8 cellular contexts compared by ENCODE assay signal in the genomic region with DNA sequence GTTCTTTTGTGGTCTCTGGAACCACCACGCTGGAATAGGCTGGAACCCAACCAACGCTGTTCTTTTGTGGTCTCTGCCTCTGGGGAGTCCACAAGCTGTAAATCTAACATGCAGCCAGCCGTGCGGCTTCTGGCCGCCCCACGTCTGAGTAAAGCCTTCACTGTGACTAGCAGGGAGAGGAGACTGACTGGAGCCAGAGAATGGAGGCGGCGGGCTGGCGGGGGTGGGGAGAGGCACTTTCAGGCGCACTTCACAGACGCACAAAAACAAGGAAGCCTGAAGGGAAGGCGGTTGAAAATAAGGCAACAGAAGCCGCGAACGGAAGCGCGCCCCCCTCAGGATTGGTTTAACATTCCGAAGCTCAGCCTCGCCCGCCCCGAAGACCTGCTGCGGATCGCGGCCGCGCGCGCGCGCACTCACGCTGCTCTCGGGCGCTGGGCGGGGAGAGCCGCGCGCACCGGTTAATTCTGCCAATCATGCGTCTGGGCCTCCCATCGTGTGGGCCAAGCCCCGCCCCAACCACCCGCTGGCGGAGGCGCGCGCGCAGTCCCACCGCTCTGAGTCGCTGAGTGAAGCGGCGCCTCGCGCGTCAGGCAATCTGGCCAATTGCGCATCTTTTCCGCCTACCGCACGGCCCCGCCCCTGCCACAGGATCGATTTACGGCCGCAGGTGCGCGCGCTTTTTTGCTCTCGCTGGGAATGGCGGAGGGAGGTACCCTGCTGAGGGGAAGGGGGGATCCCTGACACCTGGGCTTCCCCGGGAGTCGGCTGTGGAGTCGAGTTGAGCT. TPM values are rescaled to one million over a fixed set of nuclear protein-coding genes. Genes with fewer than 3 reads are reported as not detected.
A peak's percentile ranks its signal among the peaks of the same experiment; 100 is the strongest.
DNase-seq lines count a peak whose midpoint lies in the region; ATAC-seq, FAIRE-seq and TF ChIP-seq lines count a peak whose summit lies in the region.

A gene with protein sequence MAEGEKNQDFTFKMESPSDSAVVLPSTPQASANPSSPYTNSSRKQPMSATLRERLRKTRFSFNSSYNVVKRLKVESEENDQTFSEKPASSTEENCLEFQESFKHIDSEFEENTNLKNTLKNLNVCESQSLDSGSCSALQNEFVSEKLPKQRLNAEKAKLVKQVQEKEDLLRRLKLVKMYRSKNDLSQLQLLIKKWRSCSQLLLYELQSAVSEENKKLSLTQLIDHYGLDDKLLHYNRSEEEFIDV (plus strand): TSS at position 687 of the 788 bp plus-strand sequence. CDS start 13 bp downstream, at position 700.

- H3K4me2 ChIP-seq in keratinocyte (ENCODE audit: control insufficient read depth, extremely low read depth, insufficient read depth, low read depth, low read length) = peak within 1 kb of the TSS; percentile 98

- peaks cover 5% of the 10 kb centered on the region for H3K4me1 ChIP-seq in BE2C
- peaks cover 50% of the 10 kb centered on the region for H3K4me1 ChIP-seq in keratinocyte (ENCODE audit: control insufficient read depth, extremely low read depth, insufficient read depth, low read length)

- H3K79me2 ChIP-seq in keratinocyte (ENCODE audit: control insufficient read depth, insufficient read depth, low read length) = peaks cover 13% of the 10 kb centered on the region

- TF ChIP-seq CTCF in BE2C (IDR thresholded peaks at IDR 0.05; ENCODE audit: low read depth, low read length) = peak; percentile 56
- peak; percentile 60 to 80 (median 71) for TF ChIP-seq CTCF in keratinocyte (optimal IDR thresholded peaks at IDR 0.05 in 1 of 3, IDR thresholded peaks at IDR 0.05 in 1 of 3, conservative IDR thresholded peaks at IDR 0.05 in 1 of 3; ENCODE audit: extremely low read depth in 1 of 3, insufficient read depth in 2 of 3, low read length in 3 of 3)

- H3K4me3 ChIP-seq in BE2C (ENCODE audit: low read depth, low read length) (peak within 1 kb of the TSS; percentile 97), keratinocyte (ENCODE audit: control insufficient read depth in 2 of 3, extremely low read depth in 1 of 3, insufficient read depth in 2 of 3, low read depth in 1 of 3, low read length in 3 of 3) (peak within 1 kb of the TSS; percentile 61 to 96 (median 89))

- peak; percentile 92 for TF ChIP-seq POLR2A in GM19193 (IDR thresholded peaks at IDR 0.05; ENCODE audit: extremely low read depth, insufficient read depth, insufficient read length)

- H3K27me3 ChIP-seq in BE2C (no peaks in the 10 kb centered on the region), keratinocyte (ENCODE audit: control insufficient read depth, extremely low read depth, insufficient read depth, low read length) (no peaks in the 10 kb centered on the region)

- no peaks in the 10 kb centered on the region for H3K36me3 ChIP-seq in BE2C
- H3K36me3 ChIP-seq in keratinocyte (ENCODE audit: control insufficient read depth in 2 of 2, extremely low read depth in 1 of 2, insufficient read depth in 2 of 2, low read length in 2 of 2) = no peaks in the 10 kb centered on the region

- peak within 1 kb of the TSS; percentile 100 for H3K9ac ChIP-seq in keratinocyte (ENCODE audit: control insufficient read depth, extremely low read depth, insufficient read depth, low read length)

- peak within 1 kb of the TSS; percentile 99 for H3K27ac ChIP-seq in keratinocyte (ENCODE audit: control insufficient read depth, insufficient read depth, low read length)

- no peaks in the 10 kb centered on the region for H4K20me1 ChIP-seq in keratinocyte (ENCODE audit: control insufficient read depth, extremely low read depth, insufficient read depth, low read length)

- dilution Hi-C loops in keratinocyte (cut with MboI; ENCODE audit: extremely low pct_ligation_motif_present, low sequenced_read_pairs) = no loop called here

- no peaks in the 10 kb centered on the region for H3K9me3 ChIP-seq in BE2C
- H3K9me3 ChIP-seq in keratinocyte (ENCODE audit: control insufficient read depth, low read depth, low read length) = no peaks in the 10 kb centered on the region

- peak; percentile 96 for ATAC-seq in HG03439 (IDR thresholded peaks at IDR 0.05; ENCODE audit: unreplicated experiment)

- H3K9me1 ChIP-seq in keratinocyte (ENCODE audit: control insufficient read depth, extremely low read depth, insufficient read depth, low read length) = no peaks in the 10 kb centered on the region

- H2AFZ ChIP-seq in keratinocyte (ENCODE audit: control insufficient read depth, low read length) = peak within 1 kb of the TSS; percentile 50

- FAIRE-seq in keratinocyte (lab: Jason Lieb, UNC) = peak; percentile 78

- DNase-seq in BE2C (peak; percentile 97), NCI-H510A (lab: John Stamatoyannopoulos, UW) (peak; percentile 100), cerebellum (ENCODE audit: low spot score) (peak; percentile 96), keratinocyte (ENCODE audit: low read depth, low spot score) (peak; percentile 83)
- DNase-seq in activated CD4-positive, alpha-beta T cell treated with anti-CD3 and anti-CD28 coated beads for 1 hour = peak; percentile 99
- DNase-seq in stimulated activated CD4-positive, alpha-beta T cell treated with anti-CD3 and anti-CD28 coated beads, Interleukin-15, amount 100 ng/mL, for 1 hour (ENCODE audit: low read depth in 1 of 2, low spot score in 1 of 2) = peak; percentile 97 to 98

RNA-seq across cellular contexts. Expression of the gene that starts here (rescaled TPM):
- 2.5 TPM for polyA plus RNA-seq in BE2C (2012; ENCODE audit: insufficient read depth, insufficient read length, low read depth)
- 9.4 TPM for total RNA-seq in cerebellum
- 6.1 to 10.9 TPM (median 10.4 TPM) in 3 replicates for polyA plus RNA-seq in keratinocyte
- 0.52 TPM for polyA plus RNA-seq in keratinocyte (2011; ENCODE audit: low read depth)
- 8.5 and 13.2 TPM in 2 replicates for polyA plus RNA-seq in keratinocyte (2011; cell fraction: cytosol; rRNA removed)
- polyA plus RNA-seq in keratinocyte (2011; cell fraction: nucleus; rRNA removed) = 8.1 and 11.3 TPM in 2 replicates
- polyA plus RNA-seq in keratinocyte (2012; ENCODE audit: low replicate concordance) = 2.9 and 10.3 TPM in 2 replicates
- polyA minus RNA-seq in keratinocyte = 1.4 to 4.9 TPM (median 2.2 TPM) in 3 replicates
- polyA minus RNA-seq in keratinocyte (2011; cell fraction: cytosol; rRNA and poly(A)+ RNA removed) = 4.8 TPM
- polyA minus RNA-seq in keratinocyte (2011; cell fraction: nucleus; rRNA and poly(A)+ RNA removed) = 0.95 and 3.3 TPM in 2 replicates

Comparison
In these comparisons a context has a peak if more than half of its experiments do, and no peak if none do; other contexts are left out.
1. Peak in every context shown above with its lines: DNase-seq, ATAC-seq, H3K4me3 ChIP-seq and H3K27ac ChIP-seq.